18 cellular contexts compared by ENCODE assay signal in genomic region chr5:156707750-156708149, GRCh38.
DNase-seq lines count a peak whose midpoint lies in the region; ATAC-seq and TF ChIP-seq lines count a peak whose summit lies in the region.
"Had no signal": no experiment of that assay in that cellular context is flagged by ENCODE, and none has a peak within 500 bp of the region (broad histone marks: within the 10 kb centered on the region; RNA-seq: fewer than 3 reads in every experiment).

No MANE protein-coding gene starts in this region.

- H3K36me3 ChIP-seq in HUES6 (ENCODE audit: control insufficient read depth, insufficient read depth, low read length) = no peaks in the 10 kb centered on the region
- no peaks in the 10 kb centered on the region for H3K36me3 ChIP-seq in psoas muscle (ENCODE audit: insufficient read depth in 1 of 2, low read depth in 1 of 2)
- H3K36me3 ChIP-seq: BLaER1 treated with 17β-estradiol and CSF1 and Interleukin-3, amounts not matched to agents 10 nM and 100 nM had no signal

- H3K9ac ChIP-seq in HUES6 (ENCODE audit: low read length) = no peak overlapping the region
- H3K9ac ChIP-seq: BLaER1 treated with 17β-estradiol and CSF1 and Interleukin-3, amounts not matched to agents 10 nM and 100 nM had no signal

- H3K4me1 Mint-ChIP-seq in activated CD4-positive, alpha-beta T cell treated with anti-CD3 and anti-CD28 coated beads, Interleukin-2, amount 10 ng/mL, durations not matched to agents 24 days and 14 days = no peaks in the 10 kb centered on the region
- H3K4me1 Mint-ChIP-seq: B cell had no signal

- DNase-seq in Right ventricle myocardium superior (no peak), right cardiac atrium (no peak), psoas muscle (no peak)
- no peak for DNase-seq in activated CD4-positive, alpha-beta T cell treated with anti-CD3 and anti-CD28 coated beads, Interleukin-2, amount 10 ng/mL, durations not matched to agents 24 days and 14 days
- DNase-seq: AML-193; Caco-2; Calu3; CD4-positive, alpha-beta T cell; CD8-positive, alpha-beta T cell; DMS79 treated with DMSO at 0.1 percent for 48 hours; GF-D8 had no signal

- intact Hi-C loops in Right ventricle myocardium superior (cut with DNase I) = no loop called here
- intact Hi-C loops in right cardiac atrium (cut with DNase I) = no loop called here
- intact Hi-C loops in psoas muscle (cut with DNase I) = no loop called here
- intact Hi-C loops in activated CD4-positive, alpha-beta T cell treated with anti-CD3 and anti-CD28 coated beads, Interleukin-2, amount 10 ng/mL, durations not matched to agents 24 days and 14 days (cut with micrococcal nuclease) = no loop called here

- H3K27ac Mint-ChIP-seq in activated CD4-positive, alpha-beta T cell treated with anti-CD3 and anti-CD28 coated beads, Interleukin-2, amount 10 ng/mL, durations not matched to agents 24 days and 14 days = no peak overlapping the region
- H3K27ac Mint-ChIP-seq: B cell; CD4-positive, alpha-beta T cell; CD8-positive, alpha-beta T cell had no signal

- H3K9me3 ChIP-seq in right cardiac atrium (ENCODE audit: control insufficient read depth, low read length) (no peaks in the 10 kb centered on the region), HUES6 (ENCODE audit: control insufficient read depth, insufficient read depth, low read depth, low read length) (no peaks in the 10 kb centered on the region), psoas muscle (no peaks in the 10 kb centered on the region)
- H3K9me3 ChIP-seq: A549, Caco-2 had no signal

- H3K4me1 ChIP-seq in right cardiac atrium (ENCODE audit: control insufficient read depth, insufficient read depth, low read length) = peaks cover 1% of the 10 kb centered on the region
- peaks cover 37% of the 10 kb centered on the region for H3K4me1 ChIP-seq in HUES6 (ENCODE audit: control insufficient read depth, insufficient read depth, low read length)
- H3K4me1 ChIP-seq in psoas muscle = peaks cover 29% of the 10 kb centered on the region
- H3K4me1 ChIP-seq: A549; BLaER1 treated with 17β-estradiol and CSF1 and Interleukin-3, amounts not matched to agents 10 nM and 100 nM; Caco-2 had no signal

- 72% methylated on average over 2 of the region's 2 CpGs for WGBS in right cardiac atrium
- WGBS in psoas muscle, 3 donors = 54 to 71% (median 56%) methylated on average over 2 of the region's 2 CpGs

- H3K4me3 ChIP-seq in right cardiac atrium (ENCODE audit: low read length) (no peak overlapping the region), HUES6 (ENCODE audit: low read depth, low read length) (no peak overlapping the region), psoas muscle (no peak overlapping the region)
- H3K4me3 ChIP-seq: A549; BLaER1 treated with 17β-estradiol and CSF1 and Interleukin-3, amounts not matched to agents 10 nM and 100 nM had no signal

- no peaks in the 10 kb centered on the region for H3K36me3 Mint-ChIP-seq in activated CD4-positive, alpha-beta T cell treated with anti-CD3 and anti-CD28 coated beads, Interleukin-2, amount 10 ng/mL, durations not matched to agents 24 days and 14 days (ENCODE audit: low read depth)
- H3K36me3 Mint-ChIP-seq: CD8-positive, alpha-beta T cell had no signal

- peaks cover 11% of the 10 kb centered on the region for H3K9me3 Mint-ChIP-seq in activated CD4-positive, alpha-beta T cell treated with anti-CD3 and anti-CD28 coated beads, Interleukin-2, amount 10 ng/mL, durations not matched to agents 24 days and 14 days
- H3K9me3 Mint-ChIP-seq: CD4-positive, alpha-beta T cell; CD8-positive, alpha-beta T cell had no signal

- ATAC-seq in Right ventricle myocardium superior (ENCODE audit: poor library complexity) (peak; percentile 50), right cardiac atrium (no peak), psoas muscle (peak in 3 of 4 donors; percentile 55 to 91 (median 77)), GM19035 (IDR thresholded peaks at IDR 0.05; ENCODE audit: unreplicated experiment) (no peak)
- ATAC-seq: A549; CD8-positive, alpha-beta T cell had no signal

- H3K4me3 Mint-ChIP-seq in activated CD4-positive, alpha-beta T cell treated with anti-CD3 and anti-CD28 coated beads, Interleukin-2, amount 10 ng/mL, durations not matched to agents 24 days and 14 days = no peak overlapping the region
- H3K4me3 Mint-ChIP-seq: B cell; CD4-positive, alpha-beta T cell; CD8-positive, alpha-beta T cell had no signal

- H3K27ac ChIP-seq in right cardiac atrium (ENCODE audit: low read length) (no peak overlapping the region), HUES6 (ENCODE audit: low read depth, low read length) (peak overlapping the region; percentile 73; the same call in 1 of the 2 replicates), psoas muscle (no peak overlapping the region)
- H3K27ac ChIP-seq: 22Rv1; A549; BLaER1 treated with 17β-estradiol and CSF1 and Interleukin-3, amounts not matched to agents 10 nM and 100 nM; C4-2B had no signal

- peaks cover 45% of the 10 kb centered on the region for H3K27me3 Mint-ChIP-seq in activated CD4-positive, alpha-beta T cell treated with anti-CD3 and anti-CD28 coated beads, Interleukin-2, amount 10 ng/mL, durations not matched to agents 24 days and 14 days

- no peak for TF ChIP-seq CTCF in psoas muscle (IDR thresholded peaks at IDR 0.05)

- no peaks in the 10 kb centered on the region for H3K27me3 ChIP-seq in right cardiac atrium (ENCODE audit: control insufficient read depth, insufficient read depth)
- no peaks in the 10 kb centered on the region for H3K27me3 ChIP-seq in HUES6 (ENCODE audit: control insufficient read depth, insufficient read depth, low read length)
- no peaks in the 10 kb centered on the region for H3K27me3 ChIP-seq in psoas muscle (ENCODE audit: insufficient read depth in 3 of 3, low read length in 2 of 3)
- H3K27me3 ChIP-seq: BLaER1 treated with 17β-estradiol and CSF1 and Interleukin-3, amounts not matched to agents 10 nM and 100 nM had no signal

Comparison
In these comparisons a context has a peak if more than half of its experiments do, and no peak if none do; other contexts are left out.
1. ATAC-seq: peak in Right ventricle myocardium superior (single experiment) and psoas muscle (3 of 4); none in right cardiac atrium (0 of 2) and GM19035 (single experiment).